ENCODE assay signal across 17 cellular contexts in genomic region chr2:46023165-46023854, GRCh38.
DNase-seq lines count a peak whose midpoint lies in the region; ATAC-seq and TF ChIP-seq lines count a peak whose summit lies in the region.
"Had no signal": no experiment of that assay in that cellular context is flagged by ENCODE, and none has a peak within 500 bp of the region (broad histone marks: within the 10 kb centered on the region; RNA-seq: fewer than 3 reads in every experiment).

No MANE protein-coding gene starts in this region.

- CTCF ChIA-PET in activated CD8-positive, alpha-beta memory T cell treated with anti-CD3 and anti-CD28 coated beads, Interleukin-2, amount 10 ng/mL, durations not matched to agents 7 days and 5 days (lab: Charles Lee): interaction anchor here (1.2 to 2.6 kb wide), 4 partner anchors 12 to 76 kb away, joined by 4 to 12 read pairs (median 7); no protein-coding TSS in a partner anchor

- no peaks in the 10 kb centered on the region for H3K9me3 ChIP-seq in subcutaneous abdominal adipose tissue (ENCODE audit: control insufficient read depth in 5 of 5, low read length in 5 of 5)

- peak overlapping the region; percentile 45 for H3K27ac ChIP-seq in subcutaneous abdominal adipose tissue (ENCODE audit: low read depth, low read length)
- H3K27ac ChIP-seq: GM23248 had no signal

- peak; percentile 22 for ATAC-seq in activated CD8-positive, alpha-beta memory T cell treated with anti-CD3 and anti-CD28 coated beads, Interleukin-2, amount 10 ng/mL, durations not matched to agents 7 days and 5 days
- peak in 1 of 2 donors; percentile 41 for ATAC-seq in natural killer cell treated with Interleukin-12 subunit alpha and Interleukin-12 subunit beta and Interleukin-15 and Interleukin-18, amount 100 ng/mL, for 72 hours
- no peak for ATAC-seq in natural killer cell
- peak; percentile 63 for ATAC-seq in activated T-helper 17 cell treated with anti-CD3 and anti-CD28 coated beads, Interleukin-2, amount 50 U/mL, for 72 hours (replicated peaks)
- ATAC-seq in GM18520 (IDR thresholded peaks at IDR 0.05; ENCODE audit: unreplicated experiment): no peak
- ATAC-seq: GM12878, HCT116 had no signal

- peaks cover 51% of the 10 kb centered on the region for H3K4me1 Mint-ChIP-seq in activated CD8-positive, alpha-beta memory T cell treated with anti-CD3 and anti-CD28 coated beads, Interleukin-2, amount 10 ng/mL, durations not matched to agents 7 days and 5 days
- peaks cover 2 to 19% of the 10 kb centered on the region in 2 donors for H3K4me1 Mint-ChIP-seq in natural killer cell treated with Interleukin-12 subunit alpha and Interleukin-12 subunit beta and Interleukin-15 and Interleukin-18, amount 100 ng/mL, for 72 hours (ENCODE audit: low read depth in 2 of 2)
- H3K4me1 Mint-ChIP-seq in natural killer cell: no peaks in the 10 kb centered on the region
- peaks cover 6% of the 10 kb centered on the region for H3K4me1 Mint-ChIP-seq in activated T-helper 17 cell treated with anti-CD3 and anti-CD28 coated beads, Interleukin-2, amount 50 U/mL, for 72 hours

- peaks cover 0 to 9% (median 0%) of the 10 kb centered on the region in 5 donors for H3K36me3 ChIP-seq in subcutaneous abdominal adipose tissue (ENCODE audit: control insufficient read depth in 5 of 5, insufficient read depth in 5 of 5, low read length in 5 of 5)

- H3K4me1 ChIP-seq in subcutaneous abdominal adipose tissue (ENCODE audit: control insufficient read depth in 5 of 5, insufficient read depth in 5 of 5, low read length in 5 of 5): peaks cover 0 to 25% (median 12%) of the 10 kb centered on the region in 5 donors

- peaks cover 5% of the 10 kb centered on the region for H3K9me3 Mint-ChIP-seq in activated CD8-positive, alpha-beta memory T cell treated with anti-CD3 and anti-CD28 coated beads, Interleukin-2, amount 10 ng/mL, durations not matched to agents 7 days and 5 days (ENCODE audit: low read depth)
- no peaks in the 10 kb centered on the region for H3K9me3 Mint-ChIP-seq in natural killer cell treated with Interleukin-12 subunit alpha and Interleukin-12 subunit beta and Interleukin-15 and Interleukin-18, amount 100 ng/mL, for 72 hours
- no peaks in the 10 kb centered on the region for H3K9me3 Mint-ChIP-seq in natural killer cell
- no peaks in the 10 kb centered on the region for H3K9me3 Mint-ChIP-seq in activated T-helper 17 cell treated with anti-CD3 and anti-CD28 coated beads, Interleukin-2, amount 50 U/mL, for 72 hours
- H3K9me3 Mint-ChIP-seq: CD4-positive, alpha-beta T cell had no signal

- H3K4me3 ChIP-seq in subcutaneous abdominal adipose tissue (ENCODE audit: low read depth in 1 of 5, low read length in 5 of 5): no peak overlapping the region
- H3K4me3 ChIP-seq: GM12878, GM23248 had no signal

- no peak for TF ChIP-seq CTCF in natural killer cell (IDR thresholded peaks at IDR 0.05)

- peak; percentile 51 for DNase-seq in activated CD8-positive, alpha-beta memory T cell treated with anti-CD3 and anti-CD28 coated beads, Interleukin-2, amount 10 ng/mL, durations not matched to agents 7 days and 5 days
- no peak for DNase-seq in activated CD8-positive, alpha-beta memory T cell treated with anti-CD3 and anti-CD28 coated beads for 24 hours
- no peak for DNase-seq in natural killer cell treated with Interleukin-12 subunit alpha and Interleukin-12 subunit beta and Interleukin-15 and Interleukin-18, amount 100 ng/mL, for 72 hours (ENCODE audit: low spot score)
- DNase-seq in natural killer cell: no peak
- no peak for DNase-seq in NCI-H2107 treated with DMSO at 0.1 percent for 48 hours (lab: John Stamatoyannopoulos, UW; ENCODE audit: unreplicated experiment)
- DNase-seq: ACHN; C1 segment of cervical spinal cord; Calu3; CD4-positive, alpha-beta T cell; DMS 273 treated with DMSO at 0.1 percent for 48 hours; DMS79; GM23248 had no signal

- peaks cover 49% of the 10 kb centered on the region for H3K36me3 Mint-ChIP-seq in activated CD8-positive, alpha-beta memory T cell treated with anti-CD3 and anti-CD28 coated beads, Interleukin-2, amount 10 ng/mL, durations not matched to agents 7 days and 5 days
- peaks cover 14% of the 10 kb centered on the region for H3K36me3 Mint-ChIP-seq in natural killer cell treated with Interleukin-12 subunit alpha and Interleukin-12 subunit beta and Interleukin-15 and Interleukin-18, amount 100 ng/mL, for 72 hours
- no peaks in the 10 kb centered on the region for H3K36me3 Mint-ChIP-seq in natural killer cell
- H3K36me3 Mint-ChIP-seq in activated T-helper 17 cell treated with anti-CD3 and anti-CD28 coated beads, Interleukin-2, amount 50 U/mL, for 72 hours (ENCODE audit: low read depth): peaks cover 39% of the 10 kb centered on the region

- H3K27me3 Mint-ChIP-seq in activated CD8-positive, alpha-beta memory T cell treated with anti-CD3 and anti-CD28 coated beads, Interleukin-2, amount 10 ng/mL, durations not matched to agents 7 days and 5 days: no peaks in the 10 kb centered on the region
- H3K27me3 Mint-ChIP-seq in natural killer cell treated with Interleukin-12 subunit alpha and Interleukin-12 subunit beta and Interleukin-15 and Interleukin-18, amount 100 ng/mL, for 72 hours: no peaks in the 10 kb centered on the region
- no peaks in the 10 kb centered on the region for H3K27me3 Mint-ChIP-seq in natural killer cell (ENCODE audit: low read depth in 2 of 2)
- H3K27me3 Mint-ChIP-seq in activated T-helper 17 cell treated with anti-CD3 and anti-CD28 coated beads, Interleukin-2, amount 50 U/mL, for 72 hours: no peaks in the 10 kb centered on the region
- H3K27me3 Mint-ChIP-seq: CD4-positive, alpha-beta T cell had no signal

- H3K27ac Mint-ChIP-seq in activated CD8-positive, alpha-beta memory T cell treated with anti-CD3 and anti-CD28 coated beads, Interleukin-2, amount 10 ng/mL, durations not matched to agents 7 days and 5 days: peak overlapping the region; percentile 52
- H3K27ac Mint-ChIP-seq in natural killer cell treated with Interleukin-12 subunit alpha and Interleukin-12 subunit beta and Interleukin-15 and Interleukin-18, amount 100 ng/mL, for 72 hours: peak overlapping the region; percentile 14 to 78
- no peak overlapping the region for H3K27ac Mint-ChIP-seq in natural killer cell
- peak overlapping the region; percentile 87 for H3K27ac Mint-ChIP-seq in activated T-helper 17 cell treated with anti-CD3 and anti-CD28 coated beads, Interleukin-2, amount 50 U/mL, for 72 hours
- H3K27ac Mint-ChIP-seq: CD4-positive, alpha-beta T cell had no signal

- H3K9ac ChIP-seq in subcutaneous abdominal adipose tissue (ENCODE audit: low read length in 5 of 5): peak overlapping the region in 1 of 5 donors; percentile 9
- H3K9ac ChIP-seq: GM23248 had no signal

- intact Hi-C loops in natural killer cell (cut with micrococcal nuclease): no loop called here

- no peak overlapping the region for H3K4me3 Mint-ChIP-seq in activated CD8-positive, alpha-beta memory T cell treated with anti-CD3 and anti-CD28 coated beads, Interleukin-2, amount 10 ng/mL, durations not matched to agents 7 days and 5 days
- peak overlapping the region; percentile 24 for H3K4me3 Mint-ChIP-seq in natural killer cell treated with Interleukin-12 subunit alpha and Interleukin-12 subunit beta and Interleukin-15 and Interleukin-18, amount 100 ng/mL, for 72 hours
- no peak overlapping the region for H3K4me3 Mint-ChIP-seq in natural killer cell
- H3K4me3 Mint-ChIP-seq in activated T-helper 17 cell treated with anti-CD3 and anti-CD28 coated beads, Interleukin-2, amount 50 U/mL, for 72 hours: peak overlapping the region; percentile 10
- H3K4me3 Mint-ChIP-seq: CD4-positive, alpha-beta T cell had no signal

- no peaks in the 10 kb centered on the region for H3K27me3 ChIP-seq in subcutaneous abdominal adipose tissue (ENCODE audit: control insufficient read depth in 5 of 5, insufficient read depth in 4 of 5, low read length in 5 of 5)

Comparison
In these comparisons a context has a peak if more than half of its experiments do, and no peak if none do; other contexts are left out.
1. H3K27ac Mint-ChIP-seq: peak in activated CD8-positive, alpha-beta memory T cell treated with anti-CD3 and anti-CD28 coated beads, Interleukin-2, amount 10 ng/mL, durations not matched to agents 7 days and 5 days (single experiment), natural killer cell treated with Interleukin-12 subunit alpha and Interleukin-12 subunit beta and Interleukin-15 and Interleukin-18, amount 100 ng/mL, for 72 hours (2 of 2) and activated T-helper 17 cell treated with anti-CD3 and anti-CD28 coated beads, Interleukin-2, amount 50 U/mL, for 72 hours (single experiment); none in natural killer cell (0 of 2).
2. H3K4me3 Mint-ChIP-seq: peak in natural killer cell treated with Interleukin-12 subunit alpha and Interleukin-12 subunit beta and Interleukin-15 and Interleukin-18, amount 100 ng/mL, for 72 hours (single experiment) and activated T-helper 17 cell treated with anti-CD3 and anti-CD28 coated beads, Interleukin-2, amount 50 U/mL, for 72 hours (single experiment); none in activated CD8-positive, alpha-beta memory T cell treated with anti-CD3 and anti-CD28 coated beads, Interleukin-2, amount 10 ng/mL, durations not matched to agents 7 days and 5 days (single experiment) and natural killer cell (single experiment).
3. ATAC-seq: peak in activated CD8-positive, alpha-beta memory T cell treated with anti-CD3 and anti-CD28 coated beads, Interleukin-2, amount 10 ng/mL, durations not matched to agents 7 days and 5 days (single experiment) and activated T-helper 17 cell treated with anti-CD3 and anti-CD28 coated beads, Interleukin-2, amount 50 U/mL, for 72 hours (single experiment); none in natural killer cell (0 of 3) and GM18520 (single experiment).